7 cellular contexts compared by ENCODE assay signal in genomic region chr2:111442767-111443441, GRCh38.
DNase-seq lines count a peak whose midpoint lies in the region; ATAC-seq and TF ChIP-seq lines count a peak whose summit lies in the region.
"Not testable (repeated sequence)": the region's sequence is repeated elsewhere in the genome, so short reads cannot be mapped to it uniquely, and the experiment has no call there.

No MANE protein-coding gene starts in this region.

- H3K4me3 Mint-ChIP-seq in GM23338; T-cell; activated CD8-positive, alpha-beta T cell treated with anti-CD3 and anti-CD28 coated beads, Interleukin-2, amount 10 ng/mL, durations not matched to agents 7 days and 5 days; naive thymus-derived CD4-positive, alpha-beta T cell: not testable (repeated sequence)

- not testable (repeated sequence) for H2AFZ ChIP-seq in GM23338

- H3K9me2 ChIP-seq in GM23338 (ENCODE audit: insufficient read depth), result not testable (repeated sequence)

- in situ Hi-C loops in gastrocnemius medialis (cut with MboI; ENCODE audit: low sequenced_read_pairs in 4 of 4), result not testable (repeated sequence)

- not testable (repeated sequence) for H3K27me3 ChIP-seq in GM23338 (ENCODE audit: insufficient read depth); right cardiac atrium (ENCODE audit: control insufficient read depth, insufficient read depth); naive thymus-derived CD4-positive, alpha-beta T cell (ENCODE audit: control insufficient read depth in 2 of 2, insufficient read depth in 2 of 2, low read length in 2 of 2); gastrocnemius medialis

- not testable (repeated sequence) for H3K36me3 ChIP-seq in GM23338 (ENCODE audit: insufficient read depth); naive thymus-derived CD4-positive, alpha-beta T cell (ENCODE audit: control insufficient read depth in 2 of 3, insufficient read depth in 3 of 3, low read length in 3 of 3); gastrocnemius medialis

- 31% methylated on average over 5 of the region's 8 CpGs for WGBS in right cardiac atrium

- not testable (repeated sequence) for H4K20me1 ChIP-seq in GM23338 (replicated peaks; ENCODE audit: insufficient read depth)

- not testable (repeated sequence) for H3K4me1 Mint-ChIP-seq in GM23338; T-cell; activated CD8-positive, alpha-beta T cell treated with anti-CD3 and anti-CD28 coated beads, Interleukin-2, amount 10 ng/mL, durations not matched to agents 7 days and 5 days (ENCODE audit: low read depth); naive thymus-derived CD4-positive, alpha-beta T cell

- intact Hi-C loops in right cardiac atrium (cut with DNase I); naive thymus-derived CD4-positive, alpha-beta T cell (cut with micrococcal nuclease); gastrocnemius medialis (cut with DNase I; ENCODE audit: low total_unique reads): not testable (repeated sequence)

- not testable (repeated sequence) for TF ChIP-seq POLR2A in gastrocnemius medialis (IDR thresholded peaks at IDR 0.05)

- not testable (repeated sequence) for H3F3A ChIP-seq in GM23338 (replicated peaks; ENCODE audit: low read depth)

- CTCF ChIA-PET in T-cell (lab: Charles Lee); activated CD8-positive, alpha-beta T cell treated with anti-CD3 and anti-CD28 coated beads, Interleukin-2, amount 10 ng/mL, durations not matched to agents 7 days and 5 days (lab: Charles Lee); naive thymus-derived CD4-positive, alpha-beta T cell (lab: Charles Lee): not testable (repeated sequence)

- H3K4me2 ChIP-seq in GM23338, result not testable (repeated sequence)

- H3K4me3 ChIP-seq in GM23338; right cardiac atrium (ENCODE audit: low read length); naive thymus-derived CD4-positive, alpha-beta T cell (ENCODE audit: low read length); gastrocnemius medialis: not testable (repeated sequence)

- POLR2A ChIA-PET in T-cell (lab: Charles Lee); activated CD8-positive, alpha-beta T cell treated with anti-CD3 and anti-CD28 coated beads, Interleukin-2, amount 10 ng/mL, durations not matched to agents 7 days and 5 days (lab: Charles Lee); naive thymus-derived CD4-positive, alpha-beta T cell (lab: Charles Lee): not testable (repeated sequence)

- ATAC-seq in GM23338 (peak; percentile 32; the same call in 2 of the 3 replicates), T-cell (replicated peaks in 1 of 4) (peak; percentile 54 to 86 (median 72)), esophagus mucosa (peak; percentile 23), right cardiac atrium (peak; percentile 73 to 77), gastrocnemius medialis (peak; percentile 70 to 76)
- ATAC-seq in activated CD8-positive, alpha-beta T cell treated with anti-CD3 and anti-CD28 coated beads, Interleukin-2, amount 10 ng/mL, durations not matched to agents 7 days and 5 days, result peak; percentile 49
- ATAC-seq in naive thymus-derived CD4-positive, alpha-beta T cell, result peak; percentile 86

- not testable (repeated sequence) for H3K36me3 Mint-ChIP-seq in GM23338 (ENCODE audit: low read depth); T-cell; activated CD8-positive, alpha-beta T cell treated with anti-CD3 and anti-CD28 coated beads, Interleukin-2, amount 10 ng/mL, durations not matched to agents 7 days and 5 days (ENCODE audit: low read depth); naive thymus-derived CD4-positive, alpha-beta T cell

- H3K4me1 ChIP-seq in GM23338 (ENCODE audit: insufficient read depth); right cardiac atrium (ENCODE audit: control insufficient read depth, insufficient read depth, low read length); naive thymus-derived CD4-positive, alpha-beta T cell (ENCODE audit: control insufficient read depth in 2 of 2, insufficient read depth in 2 of 2, low read length in 2 of 2); gastrocnemius medialis: not testable (repeated sequence)

- H3K9me3 ChIP-seq in right cardiac atrium (ENCODE audit: control insufficient read depth, low read length); naive thymus-derived CD4-positive, alpha-beta T cell (ENCODE audit: control insufficient read depth in 2 of 3, low read length in 3 of 3); gastrocnemius medialis: not testable (repeated sequence)

- H3K9me3 Mint-ChIP-seq in GM23338; T-cell; activated CD8-positive, alpha-beta T cell treated with anti-CD3 and anti-CD28 coated beads, Interleukin-2, amount 10 ng/mL, durations not matched to agents 7 days and 5 days (ENCODE audit: insufficient read depth); naive thymus-derived CD4-positive, alpha-beta T cell: not testable (repeated sequence)

- not testable (repeated sequence) for TF ChIP-seq CTCF in GM23338 (conservative IDR thresholded peaks at IDR 0.05; ENCODE audit: low read depth in 2 of 2); gastrocnemius medialis (IDR thresholded peaks at IDR 0.05 in 4 of 5, conservative IDR thresholded peaks at IDR 0.05 in 1 of 5)

- not testable (repeated sequence) for DNase-seq in GM23338 (ENCODE audit: low spot score); T-cell; activated CD8-positive, alpha-beta T cell treated with anti-CD3 and anti-CD28 coated beads, Interleukin-2, amount 10 ng/mL, durations not matched to agents 7 days and 5 days; right cardiac atrium; gastrocnemius medialis
- DNase-seq in naive thymus-derived CD4-positive, alpha-beta T cell, result peak in 3 of 9 donors; percentile 22 to 41 (median 36)

- not testable (repeated sequence) for H3K27ac ChIP-seq in GM23338 (ENCODE audit: low read depth); right cardiac atrium (ENCODE audit: low read length); naive thymus-derived CD4-positive, alpha-beta T cell (ENCODE audit: low read depth, low read length); gastrocnemius medialis

- H3K79me2 ChIP-seq in GM23338 (replicated peaks; ENCODE audit: insufficient read depth), result not testable (repeated sequence)

- not testable (repeated sequence) for H3K27me3 Mint-ChIP-seq in GM23338 (ENCODE audit: insufficient read depth, low read depth, poor library complexity); T-cell; activated CD8-positive, alpha-beta T cell treated with anti-CD3 and anti-CD28 coated beads, Interleukin-2, amount 10 ng/mL, durations not matched to agents 7 days and 5 days (ENCODE audit: low read depth); naive thymus-derived CD4-positive, alpha-beta T cell

- H3K27ac Mint-ChIP-seq in GM23338; T-cell; activated CD8-positive, alpha-beta T cell treated with anti-CD3 and anti-CD28 coated beads, Interleukin-2, amount 10 ng/mL, durations not matched to agents 7 days and 5 days; naive thymus-derived CD4-positive, alpha-beta T cell: not testable (repeated sequence)

Comparison
In these comparisons a context has a peak if more than half of its experiments do, and no peak if none do; other contexts are left out.
1. ATAC-seq: peak in every context shown above with its lines; median percentile 86 in naive thymus-derived CD4-positive, alpha-beta T cell; 75 in right cardiac atrium; 73 in gastrocnemius medialis; 72 in T-cell; 49 in activated CD8-positive, alpha-beta T cell treated with anti-CD3 and anti-CD28 coated beads, Interleukin-2, amount 10 ng/mL, durations not matched to agents 7 days and 5 days; 32 in GM23338; 23 in esophagus mucosa.